In genomic region chr14:35368139-35368460, GRCh38 we compare ENCODE assay signal across 9 cellular contexts. TPM values are rescaled to one million over a fixed set of nuclear protein-coding genes. Genes with fewer than 3 reads are reported as not detected.
DNase-seq lines count a peak whose midpoint lies in the region; ATAC-seq and TF ChIP-seq lines count a peak whose summit lies in the region.
"Had no signal": no experiment of that assay in that cellular context is flagged by ENCODE, and none has a peak within 500 bp of the region (broad histone marks: within the 10 kb centered on the region; RNA-seq: fewer than 3 reads in every experiment).

No MANE protein-coding gene starts in this region.

- peaks cover 13% of the 10 kb centered on the region for H3K4me1 ChIP-seq in A673 (ENCODE audit: insufficient read depth, low read length, poor library complexity, severe bottlenecking)
- peaks cover 33% of the 10 kb centered on the region for H3K4me1 ChIP-seq in PC-3 (ENCODE audit: insufficient read depth, low read length)

- H2AFZ ChIP-seq in PC-3 (ENCODE audit: low read length): no peak overlapping the region

- peak; percentile 30 for ATAC-seq in GM18909 (IDR thresholded peaks at IDR 0.05; ENCODE audit: poor library complexity, unreplicated experiment)
- ATAC-seq in naive B cell (ENCODE audit: low read depth in 2 of 2): no peak
- ATAC-seq in HG03457 (IDR thresholded peaks at IDR 0.05; ENCODE audit: unreplicated experiment): no peak
- ATAC-seq in PC-3: no peak
- ATAC-seq in GM21381 (IDR thresholded peaks at IDR 0.05; ENCODE audit: unreplicated experiment): no peak

- H3K4me1 Mint-ChIP-seq in activated T-helper 1 cell treated with anti-CD3 and anti-CD28 coated beads, Interleukin-12 subunit alpha, Interleukin-12 subunit beta, Interleukin-2, Interleukin-4 antibody, amounts not matched to agents 30 ng/mL and 10 ng/mL and 1 ng/mL, durations not matched to agents 14 hours and 24 hours and 36 hours (ENCODE audit: low read depth): peaks cover 57% of the 10 kb centered on the region
- peaks cover 19 to 35% (median 22%) of the 10 kb centered on the region in 3 donors for H3K4me1 Mint-ChIP-seq in naive B cell

- H3K4me3 ChIP-seq in A673 (ENCODE audit: low read depth, low read length, poor library complexity, severe bottlenecking) (no peak overlapping the region), PC-3 (ENCODE audit: low read length) (no peak overlapping the region)

- H3K27me3 Mint-ChIP-seq in activated T-helper 1 cell treated with anti-CD3 and anti-CD28 coated beads, Interleukin-12 subunit alpha, Interleukin-12 subunit beta, Interleukin-2, Interleukin-4 antibody, amounts not matched to agents 30 ng/mL and 10 ng/mL and 1 ng/mL, durations not matched to agents 14 hours and 24 hours and 36 hours (ENCODE audit: insufficient read depth): no peaks in the 10 kb centered on the region
- no peaks in the 10 kb centered on the region for H3K27me3 Mint-ChIP-seq in naive B cell

- no TSS peak for BruUV-seq in A673 (replicated peaks; lab: Mats Ljungman, UMichigan)
- BruUV-seq in PC-3 (replicated peaks; lab: Mats Ljungman, UMichigan): no TSS peak

- H3K36me3 ChIP-seq in A673 (ENCODE audit: insufficient read depth, low read length, poor library complexity, severe bottlenecking) (no peaks in the 10 kb centered on the region), PC-3 (ENCODE audit: low read depth, low read length) (0 out of 2 replicates have a peak, but pooled peaks cover 3% of the 10 kb centered on the region)

- no peaks in the 10 kb centered on the region for H3F3A ChIP-seq in PC-3 (ENCODE audit: low read length, unreplicated experiment)

- no peaks in the 10 kb centered on the region for H4K20me1 ChIP-seq in PC-3 (ENCODE audit: low read length)

- no peak for TF ChIP-seq CTCF in A673 (conservative IDR thresholded peaks at IDR 0.05; ENCODE audit: low read depth, low read length)
- no peak for TF ChIP-seq CTCF in PC-3 (conservative IDR thresholded peaks at IDR 0.05; ENCODE audit: low read depth, low read length)

- POLR2A ChIA-PET in A673 (lab: Charles Lee; ENCODE audit: low non-redundant PET): no interaction called here
- POLR2A ChIA-PET in PC-3 (lab: Charles Lee; ENCODE audit: unreplicated experiment): no interaction called here

- no peaks in the 10 kb centered on the region for H3K27me3 ChIP-seq in A673 (replicated peaks; ENCODE audit: insufficient read depth, low read depth, low read length, poor library complexity)
- H3K27me3 ChIP-seq in PC-3 (ENCODE audit: low read length): no peaks in the 10 kb centered on the region

- no peaks in the 10 kb centered on the region for H3K36me3 Mint-ChIP-seq in activated T-helper 1 cell treated with anti-CD3 and anti-CD28 coated beads, Interleukin-12 subunit alpha, Interleukin-12 subunit beta, Interleukin-2, Interleukin-4 antibody, amounts not matched to agents 30 ng/mL and 10 ng/mL and 1 ng/mL, durations not matched to agents 14 hours and 24 hours and 36 hours (ENCODE audit: low read depth)
- H3K36me3 Mint-ChIP-seq in naive B cell: no peaks in the 10 kb centered on the region

- peaks cover 8% of the 10 kb centered on the region for H3K9me3 Mint-ChIP-seq in activated T-helper 1 cell treated with anti-CD3 and anti-CD28 coated beads, Interleukin-12 subunit alpha, Interleukin-12 subunit beta, Interleukin-2, Interleukin-4 antibody, amounts not matched to agents 30 ng/mL and 10 ng/mL and 1 ng/mL, durations not matched to agents 14 hours and 24 hours and 36 hours
- H3K9me3 Mint-ChIP-seq in naive B cell: peaks cover 0 to 10% (median 3%) of the 10 kb centered on the region in 7 donors

- CTCF ChIA-PET in A673 (lab: Charles Lee): no interaction called here
- CTCF ChIA-PET in PC-3 (lab: Charles Lee): no interaction called here

- H3K9me2 ChIP-seq in PC-3 (replicated peaks; ENCODE audit: low read length): no peaks in the 10 kb centered on the region

- no peaks in the 10 kb centered on the region for H3K9me3 ChIP-seq in A673 (ENCODE audit: low read depth, low read length, poor library complexity, severe bottlenecking)
- H3K9me3 ChIP-seq in PC-3 (ENCODE audit: low read length): 0 out of 2 replicates have a peak, but pooled peaks cover 3% of the 10 kb centered on the region

- H3K4me2 ChIP-seq in PC-3 (ENCODE audit: low read length): no peak overlapping the region

- H3K9ac ChIP-seq in PC-3 (ENCODE audit: low read length): no peak overlapping the region

- intact Hi-C loops in A673 (cut with micrococcal nuclease; ENCODE audit: unreplicated experiment): no loop called here
- intact Hi-C loops in activated T-helper 1 cell treated with anti-CD3 and anti-CD28 coated beads, Interleukin-12 subunit alpha, Interleukin-12 subunit beta, Interleukin-2, Interleukin-4 antibody, amounts not matched to agents 30 ng/mL and 10 ng/mL and 1 ng/mL, durations not matched to agents 14 hours and 24 hours and 36 hours (cut with micrococcal nuclease): no loop called here
- intact Hi-C loops in PC-3 (cut with micrococcal nuclease): no loop called here

- DNase-seq in A673 (ENCODE audit: low spot score): no peak
- DNase-seq in activated T-helper 1 cell treated with anti-CD3 and anti-CD28 coated beads, Interleukin-12 subunit alpha, Interleukin-12 subunit beta, Interleukin-2, Interleukin-4 antibody, amounts not matched to agents 30 ng/mL and 10 ng/mL and 1 ng/mL, durations not matched to agents 14 hours and 24 hours and 36 hours (ENCODE audit: low spot score): no peak
- no peak for DNase-seq in naive B cell
- no peak for DNase-seq in PC-3
- DNase-seq in NCI-H1417 (lab: John Stamatoyannopoulos, UW): no peak
- DNase-seq: NCI-H1930 had no signal

- H3K27ac Mint-ChIP-seq in activated T-helper 1 cell treated with anti-CD3 and anti-CD28 coated beads, Interleukin-12 subunit alpha, Interleukin-12 subunit beta, Interleukin-2, Interleukin-4 antibody, amounts not matched to agents 30 ng/mL and 10 ng/mL and 1 ng/mL, durations not matched to agents 14 hours and 24 hours and 36 hours: peak overlapping the region; percentile 65
- H3K27ac Mint-ChIP-seq in naive B cell: peak overlapping the region in 3 of 6 donors; percentile 37 to 85 (median 64)

- no peaks in the 10 kb centered on the region for H3K79me2 ChIP-seq in PC-3 (ENCODE audit: low read length)

- no peak overlapping the region for H3K4me3 Mint-ChIP-seq in activated T-helper 1 cell treated with anti-CD3 and anti-CD28 coated beads, Interleukin-12 subunit alpha, Interleukin-12 subunit beta, Interleukin-2, Interleukin-4 antibody, amounts not matched to agents 30 ng/mL and 10 ng/mL and 1 ng/mL, durations not matched to agents 14 hours and 24 hours and 36 hours
- peak overlapping the region in 7 of 8 donors; percentile 15 to 85 (median 59) for H3K4me3 Mint-ChIP-seq in naive B cell

- H3K27ac ChIP-seq in A673 (ENCODE audit: low read depth, low read length, poor library complexity, severe bottlenecking): peak overlapping the region; percentile 18
- H3K27ac ChIP-seq in PC-3 (ENCODE audit: low read length): no peak overlapping the region

RNA-seq across cellular contexts. Expression of gene NFKBIA, which starts 36.4 kb away (rescaled TPM):
- total RNA-seq in A673 (2021): 69.9 and 73.9 TPM in 2 replicates
- 591 and 599 TPM in 2 replicates for total RNA-seq in activated T-helper 1 cell treated with anti-CD3 and anti-CD28 coated beads, Interleukin-12 subunit alpha, Interleukin-12 subunit beta, Interleukin-2, Interleukin-4 antibody, amounts not matched to agents 30 ng/mL and 10 ng/mL and 1 ng/mL, durations not matched to agents 14 hours and 24 hours and 36 hours
- polyA plus RNA-seq in naive B cell (ENCODE audit: low read depth in 6 of 6): 1,000 to 10,000 TPM in 2 of 6 donors, 100 to 1,000 TPM in 4; 570 to 1,223 (median 765) TPM
- 186 and 226 TPM in 2 replicates for total RNA-seq in PC-3 (2014; rRNA removed)
